Comparison of ENCODE assay signal across 1 cellular context in genomic region chr17:28996554-28997096, GRCh38.
TF ChIP-seq lines count a peak whose summit lies in the region.

No MANE protein-coding gene starts in this region.

TF ChIP-seq in HepG2, 621 proteins besides CTCF, POLR2A, EP300 and RAD21 (continued from another document and continues in another):
- TF ChIP-seq UBTF (CRISPR knock-in tag; IDR thresholded peaks at IDR 0.05) (no peak), SOX13 (IDR thresholded peaks at IDR 0.05) (no peak), SOX13 (CRISPR knock-in tag; conservative IDR thresholded peaks at IDR 0.05 in 1 of 2, IDR thresholded peaks at IDR 0.05 in 1 of 2) (no peak), ZNF317 (CRISPR knock-in tag; IDR thresholded peaks at IDR 0.05) (no peak), SRSF4 (IDR thresholded peaks at IDR 0.05; ENCODE audit: low read depth, low read length, poor library complexity, severe bottlenecking) (no peak), TFDP2 (CRISPR knock-in tag; IDR thresholded peaks at IDR 0.05) (0 out of 2 replicates have a peak, but pooled peaks have one; percentile 19), ZNF691 (CRISPR knock-in tag; IDR thresholded peaks at IDR 0.05; ENCODE audit: borderline replicate concordance, low read depth) (peak; percentile 51; the same call in 1 of the 2 replicates), ZNF678 (CRISPR knock-in tag; IDR thresholded peaks at IDR 0.05) (0 out of 2 replicates have a peak, but pooled peaks have one; percentile 80), POLR2G (IDR thresholded peaks at IDR 0.05; ENCODE audit: low read depth, low read length) (no peak), MIXL1 (CRISPR knock-in tag; IDR thresholded peaks at IDR 0.05) (0 out of 2 replicates have a peak, but pooled peaks have one; percentile 57), ELF3 (CRISPR knock-in tag; IDR thresholded peaks at IDR 0.05) (no peak), BRF2 (CRISPR knock-in tag; IDR thresholded peaks at IDR 0.05) (no peak), DNMT1 (CRISPR knock-in tag; IDR thresholded peaks at IDR 0.05) (no peak), ATRX (CRISPR knock-in tag; IDR thresholded peaks at IDR 0.05; ENCODE audit: borderline replicate concordance) (no peak), DZIP1 (CRISPR knock-in tag; IDR thresholded peaks at IDR 0.05) (no peak), SRF (IDR thresholded peaks at IDR 0.05; ENCODE audit: low read depth, low read length) (no peak), ZNF740 (CRISPR knock-in tag; IDR thresholded peaks at IDR 0.05) (no peak), THRA (CRISPR knock-in tag; IDR thresholded peaks at IDR 0.05; ENCODE audit: borderline replicate concordance) (peak; percentile 29; the same call in 1 of the 2 replicates), NCOR1 (IDR thresholded peaks at IDR 0.05; ENCODE audit: borderline replicate concordance, low read length) (peak; percentile 53; the same call in 1 of the 2 replicates), HNRNPH1 (optimal IDR thresholded peaks at IDR 0.05; ENCODE audit: low read depth, low read length) (no peak), NFKB2 (CRISPR knock-in tag; IDR thresholded peaks at IDR 0.05; ENCODE audit: borderline replicate concordance) (peak; percentile 27; the same call in 1 of the 2 replicates), MLXIP (CRISPR knock-in tag; IDR thresholded peaks at IDR 0.05; ENCODE audit: borderline replicate concordance) (no peak), MTERF4 (CRISPR knock-in tag; IDR thresholded peaks at IDR 0.05) (no peak), GPBP1L1 (CRISPR knock-in tag; IDR thresholded peaks at IDR 0.05) (no peak), ATF7 (IDR thresholded peaks at IDR 0.05) (no peak), ATF7 (CRISPR knock-in tag; IDR thresholded peaks at IDR 0.05) (0 out of 2 replicates have a peak, but pooled peaks have one; percentile 50), JUND (CRISPR knock-in tag; IDR thresholded peaks at IDR 0.05) (no peak), ZNF253 (CRISPR knock-in tag; IDR thresholded peaks at IDR 0.05; ENCODE audit: borderline replicate concordance) (no peak), TEAD2 (CRISPR knock-in tag; IDR thresholded peaks at IDR 0.05) (no peak), ZNF430 (CRISPR knock-in tag; IDR thresholded peaks at IDR 0.05) (peak; percentile 53; the same call in 1 of the 2 replicates), LCORL (IDR thresholded peaks at IDR 0.05) (no peak), LCORL (CRISPR knock-in tag; IDR thresholded peaks at IDR 0.05) (peak; percentile 84), ZNF124 (CRISPR knock-in tag; IDR thresholded peaks at IDR 0.05) (no peak), ZNF230 (CRISPR knock-in tag; IDR thresholded peaks at IDR 0.05) (peak; percentile 75; the same call in 1 of the 2 replicates), ATF3 (CRISPR knock-in tag; IDR thresholded peaks at IDR 0.05) (no peak), RERE (CRISPR knock-in tag; IDR thresholded peaks at IDR 0.05; ENCODE audit: low read depth) (no peak), ZNF468 (CRISPR knock-in tag; IDR thresholded peaks at IDR 0.05) (no peak), MYC (CRISPR knock-in tag; IDR thresholded peaks at IDR 0.05; ENCODE audit: borderline replicate concordance) (peak; percentile 72), PHF20 (CRISPR knock-in tag; IDR thresholded peaks at IDR 0.05) (no peak; the same call in 1 of the 2 replicates)
